In the genomic region with DNA sequence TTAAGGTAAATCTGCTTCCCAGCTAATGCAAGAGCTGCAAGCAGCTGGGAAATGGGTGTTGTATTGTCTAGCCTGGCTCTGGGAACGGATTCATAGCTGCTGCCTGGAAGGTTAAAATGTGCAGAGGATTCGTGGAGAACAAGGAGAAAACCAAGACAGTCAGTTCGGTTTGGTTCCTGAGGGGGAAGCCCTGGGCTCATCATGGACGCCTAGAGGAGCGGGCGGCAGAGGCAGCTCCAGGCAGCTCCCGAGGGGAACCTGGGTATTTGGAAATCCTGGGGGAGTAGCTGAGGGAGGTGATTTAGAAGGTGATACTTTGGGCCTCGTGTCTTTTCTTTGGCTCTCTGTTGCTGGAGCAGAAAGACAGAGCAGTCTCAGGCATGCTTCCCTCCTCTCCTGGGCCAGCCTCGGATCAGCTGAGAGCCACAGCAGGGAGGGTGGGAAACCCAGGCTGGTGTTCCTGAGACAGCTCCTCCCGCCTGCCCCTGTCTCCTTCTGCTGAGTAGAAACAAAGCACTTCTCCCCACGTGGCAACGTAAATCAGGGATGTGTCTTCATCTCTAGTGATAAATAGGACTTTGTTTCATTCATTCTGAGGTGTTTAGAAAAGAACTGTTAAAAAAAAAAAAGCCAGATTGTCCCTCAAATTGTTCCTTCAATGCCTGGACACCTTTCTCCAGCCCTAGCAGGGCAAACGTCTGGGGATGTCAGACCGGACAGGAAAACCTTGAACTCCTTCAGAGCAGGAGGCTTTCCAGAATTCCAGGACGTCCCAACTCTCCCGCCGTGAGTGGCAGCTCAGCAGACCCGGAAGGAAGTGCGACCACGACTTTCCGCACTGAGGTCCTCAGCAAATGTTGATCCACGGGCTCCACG, we compare ENCODE assay signal across 13 cellular contexts.
DNase-seq lines count a peak whose midpoint lies in the region; ATAC-seq, FAIRE-seq and TF ChIP-seq lines count a peak whose summit lies in the region.
"Had no signal": no experiment of that assay in that cellular context is flagged by ENCODE, and none has a peak within 500 bp of the region (broad histone marks: within the 10 kb centered on the region; RNA-seq: fewer than 3 reads in every experiment).

No MANE protein-coding gene starts in this region.

- H3K4me3 Mint-ChIP-seq in natural killer cell (peak overlapping the region; percentile 45), type B pancreatic cell (no peak overlapping the region)
- no peak overlapping the region for H3K4me3 Mint-ChIP-seq in activated CD4-positive, alpha-beta T cell treated with anti-CD3 and anti-CD28 coated beads, Interleukin-2, amount 10 ng/mL, durations not matched to agents 24 days and 14 days
- H3K4me3 Mint-ChIP-seq: activated CD4-positive, alpha-beta T cell treated with anti-CD3 and anti-CD28 coated beads, Interleukin-2, amount 10 ng/mL, durations not matched to agents 7 days and 5 days had no signal

- no peak for TF ChIP-seq CTCF in dorsolateral prefrontal cortex (IDR thresholded peaks at IDR 0.05 in 54 of 56, conservative IDR thresholded peaks at IDR 0.05 in 2 of 56; ENCODE audit: low read depth in 1 of 56, partially characterized antibody in 56 of 56)
- TF ChIP-seq CTCF in natural killer cell (IDR thresholded peaks at IDR 0.05): no peak
- no peak for TF ChIP-seq CTCF in type B pancreatic cell (conservative IDR thresholded peaks at IDR 0.05)

- peak overlapping the region in 15 of 59 donors; percentile 0 to 42 (median 30) for H3K4me3 ChIP-seq in dorsolateral prefrontal cortex
- H3K4me3 ChIP-seq: MG63 had no signal

- H3K27me3 Mint-ChIP-seq in natural killer cell (ENCODE audit: low read depth in 2 of 2): peaks cover 0 to 34% of the 10 kb centered on the region in 2 donors
- peaks cover 24% of the 10 kb centered on the region for H3K27me3 Mint-ChIP-seq in type B pancreatic cell
- H3K27me3 Mint-ChIP-seq in activated CD4-positive, alpha-beta T cell treated with anti-CD3 and anti-CD28 coated beads, Interleukin-2, amount 10 ng/mL, durations not matched to agents 24 days and 14 days: peaks cover 20% of the 10 kb centered on the region

- H3K27me3 ChIP-seq in dorsolateral prefrontal cortex: no peaks in the 10 kb centered on the region
- H3K27me3 ChIP-seq: MG63 had no signal

- no peak overlapping the region for H3K27ac Mint-ChIP-seq in natural killer cell
- peak overlapping the region; percentile 73 for H3K27ac Mint-ChIP-seq in type B pancreatic cell
- H3K27ac Mint-ChIP-seq in activated CD4-positive, alpha-beta T cell treated with anti-CD3 and anti-CD28 coated beads, Interleukin-2, amount 10 ng/mL, durations not matched to agents 24 days and 14 days: no peak overlapping the region
- H3K27ac Mint-ChIP-seq: activated CD4-positive, alpha-beta T cell treated with anti-CD3 and anti-CD28 coated beads, Interleukin-2, amount 10 ng/mL, durations not matched to agents 7 days and 5 days had no signal

- H3K4me1 Mint-ChIP-seq in natural killer cell: peaks cover 43 to 68% of the 10 kb centered on the region in 2 donors
- H3K4me1 Mint-ChIP-seq in type B pancreatic cell (ENCODE audit: unreplicated experiment): peaks cover 29% of the 10 kb centered on the region
- H3K4me1 Mint-ChIP-seq in activated CD4-positive, alpha-beta T cell treated with anti-CD3 and anti-CD28 coated beads, Interleukin-2, amount 10 ng/mL, durations not matched to agents 24 days and 14 days: peaks cover 19% of the 10 kb centered on the region

- intact Hi-C loops in dorsolateral prefrontal cortex (cut with DNase I): no loop called here
- intact Hi-C loops in natural killer cell (cut with micrococcal nuclease): no loop called here
- intact Hi-C loops in activated CD4-positive, alpha-beta T cell treated with anti-CD3 and anti-CD28 coated beads, Interleukin-2, amount 10 ng/mL, durations not matched to agents 24 days and 14 days (cut with micrococcal nuclease): no loop called here

- DNase-seq in NCI-H510A treated with DMSO at 0.1 percent for 48 hours (lab: John Stamatoyannopoulos, UW) (peak; percentile 14), NCI-H510A (lab: John Stamatoyannopoulos, UW) (no peak), dorsolateral prefrontal cortex (peak in 4 of 10 donors; percentile 38 to 54 (median 42)), natural killer cell (no peak), type B pancreatic cell (ENCODE audit: extremely low spot score, unreplicated experiment) (no peak), GM12891 (ENCODE audit: insufficient read length, low spot score) (no peak), GOT3 (lab: John Stamatoyannopoulos, UW) (no peak)
- DNase-seq in activated CD4-positive, alpha-beta T cell treated with anti-CD3 and anti-CD28 coated beads, Interleukin-2, amount 10 ng/mL, durations not matched to agents 24 days and 14 days: no peak
- DNase-seq: activated CD4-positive, alpha-beta T cell treated with anti-CD3 and anti-CD28 coated beads, Interleukin-2, amount 10 ng/mL, durations not matched to agents 7 days and 5 days; activated gamma-delta T cell; MG63; stimulated activated CD4-positive, alpha-beta T cell treated with anti-CD3 and anti-CD28 coated beads, Interleukin-15, amount 100 ng/mL, for 24 hours had no signal

- H3K9me3 Mint-ChIP-seq in natural killer cell (no peaks in the 10 kb centered on the region), type B pancreatic cell (no peaks in the 10 kb centered on the region)
- no peaks in the 10 kb centered on the region for H3K9me3 Mint-ChIP-seq in activated CD4-positive, alpha-beta T cell treated with anti-CD3 and anti-CD28 coated beads, Interleukin-2, amount 10 ng/mL, durations not matched to agents 24 days and 14 days
- H3K9me3 Mint-ChIP-seq: activated CD4-positive, alpha-beta T cell treated with anti-CD3 and anti-CD28 coated beads, Interleukin-2, amount 10 ng/mL, durations not matched to agents 7 days and 5 days had no signal

- no peak for ATAC-seq in natural killer cell

- peak overlapping the region in 50 of 59 donors; percentile 25 to 90 (median 70) for H3K27ac ChIP-seq in dorsolateral prefrontal cortex

- TF ChIP-seq POLR2A in GM12891 (IDR thresholded peaks at IDR 0.05; ENCODE audit: low read depth, low read length): no peak

- no peaks in the 10 kb centered on the region for H3K36me3 Mint-ChIP-seq in natural killer cell
- H3K36me3 Mint-ChIP-seq in type B pancreatic cell: no peaks in the 10 kb centered on the region
- no peaks in the 10 kb centered on the region for H3K36me3 Mint-ChIP-seq in activated CD4-positive, alpha-beta T cell treated with anti-CD3 and anti-CD28 coated beads, Interleukin-2, amount 10 ng/mL, durations not matched to agents 24 days and 14 days (ENCODE audit: low read depth)

- no peak for FAIRE-seq in GM12891 (lab: Jason Lieb, UNC)
- FAIRE-seq: colon had no signal

TF ChIP-seq in GM12891, 5 proteins besides CTCF, POLR2A, EP300 and RAD21:
- TF ChIP-seq POLR2AphosphoS5 (IDR thresholded peaks at IDR 0.05; ENCODE audit: low read depth, low read length): no peak
